ENCODE assay signal across 8 cellular contexts in the genomic region with DNA sequence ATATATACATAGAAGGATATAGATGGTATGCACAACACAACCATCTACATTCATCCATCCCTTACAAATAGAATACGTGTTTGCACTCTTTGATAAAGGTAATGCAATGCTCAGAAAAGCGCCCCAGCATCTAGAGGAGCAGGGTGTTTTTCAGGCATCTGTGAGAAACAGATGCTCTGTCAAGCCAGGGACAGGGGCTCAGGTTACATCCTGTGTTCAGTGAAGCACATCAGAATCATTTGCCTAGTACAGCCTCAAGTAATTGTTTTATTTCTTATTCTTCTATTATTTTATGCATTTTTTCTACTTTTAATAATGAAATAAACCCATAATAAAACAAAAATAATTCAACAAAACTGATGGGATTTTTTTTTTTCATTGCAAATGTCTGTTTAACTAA. TPM values are rescaled to one million over a fixed set of nuclear protein-coding genes. Genes with fewer than 3 reads are reported as not detected.
DNase-seq lines count a peak whose midpoint lies in the region; ATAC-seq and TF ChIP-seq lines count a peak whose summit lies in the region.

No MANE protein-coding gene starts in this region.

- no peak overlapping the region for H3K4me3 ChIP-seq in smooth muscle cell

- no peak overlapping the region for H2AFZ ChIP-seq in smooth muscle cell (ENCODE audit: low read depth)

- no peak overlapping the region for H3K27ac ChIP-seq in smooth muscle cell (ENCODE audit: low read depth)

- no peaks in the 10 kb centered on the region for H3K27me3 ChIP-seq in smooth muscle cell (ENCODE audit: low read depth)

- ATAC-seq in GM19468 (IDR thresholded peaks at IDR 0.05; ENCODE audit: extremely low read depth, unreplicated experiment) (peak; percentile 48), HG03439 (IDR thresholded peaks at IDR 0.05; ENCODE audit: unreplicated experiment) (peak; percentile 56), HG03196 (IDR thresholded peaks at IDR 0.05; ENCODE audit: unreplicated experiment) (no peak)

- no peaks in the 10 kb centered on the region for H3K9me3 ChIP-seq in smooth muscle cell (replicated peaks; ENCODE audit: low read depth)

- no peak for TF ChIP-seq CTCF in smooth muscle cell (IDR thresholded peaks at IDR 0.05; ENCODE audit: borderline replicate concordance, insufficient read depth, poor library complexity, severe bottlenecking)

- WGBS in smooth muscle cell (ENCODE audit: low lambda C conversion rate) = 50% methylated on average over 2 of the region's 2 CpGs

- no peaks in the 10 kb centered on the region for H4K20me1 ChIP-seq in smooth muscle cell (ENCODE audit: low read depth)

- no peaks in the 10 kb centered on the region for H3K36me3 ChIP-seq in smooth muscle cell (ENCODE audit: low read depth)

- H3K9ac ChIP-seq in smooth muscle cell (ENCODE audit: low read depth) = no peak overlapping the region

- H3K4me1 ChIP-seq in smooth muscle cell (ENCODE audit: low read depth) = peaks cover 11% of the 10 kb centered on the region

- H3K79me2 ChIP-seq in smooth muscle cell (ENCODE audit: low read depth) = no peaks in the 10 kb centered on the region

- H3F3A ChIP-seq in smooth muscle cell (ENCODE audit: low read depth) = no peaks in the 10 kb centered on the region

- H3K4me2 ChIP-seq in smooth muscle cell = no peak overlapping the region

- peak; percentile 86 for DNase-seq in DMS53 (lab: John Stamatoyannopoulos, UW)
- DNase-seq in SK-N-DZ (ENCODE audit: low spot score) = peak; percentile 84
- no peak for DNase-seq in HuH-7 (ENCODE audit: low spot score)
- no peak for DNase-seq in mucosa of gallbladder (ENCODE audit: low spot score)
- no peak for DNase-seq in smooth muscle cell (lab: John Stamatoyannopoulos, UW; ENCODE audit: unreplicated experiment)

RNA-seq across cellular contexts. Expression of a gene that starts 50.5 kb away (rescaled TPM):
- 87.4 and 108 TPM in 2 replicates for polyA plus RNA-seq in SK-N-DZ (2014; cell fraction: cytosol; rRNA removed)
- 53.1 and 60.4 TPM in 2 replicates for polyA plus RNA-seq in SK-N-DZ (2014; cell fraction: nucleus; rRNA removed)
- total RNA-seq in mucosa of gallbladder = 181 TPM
- total RNA-seq in smooth muscle cell = 333 and 376 TPM in 2 replicates
- polyA plus RNA-seq in smooth muscle cell = 140 and 152 TPM in 2 replicates

Comparison
In these comparisons a context has a peak if more than half of its experiments do, and no peak if none do; other contexts are left out.
1. DNase-seq: peak in DMS53 (single experiment) and SK-N-DZ (single experiment); none in HuH-7 (single experiment), mucosa of gallbladder (single experiment) and smooth muscle cell (single experiment).